In the genomic region with DNA sequence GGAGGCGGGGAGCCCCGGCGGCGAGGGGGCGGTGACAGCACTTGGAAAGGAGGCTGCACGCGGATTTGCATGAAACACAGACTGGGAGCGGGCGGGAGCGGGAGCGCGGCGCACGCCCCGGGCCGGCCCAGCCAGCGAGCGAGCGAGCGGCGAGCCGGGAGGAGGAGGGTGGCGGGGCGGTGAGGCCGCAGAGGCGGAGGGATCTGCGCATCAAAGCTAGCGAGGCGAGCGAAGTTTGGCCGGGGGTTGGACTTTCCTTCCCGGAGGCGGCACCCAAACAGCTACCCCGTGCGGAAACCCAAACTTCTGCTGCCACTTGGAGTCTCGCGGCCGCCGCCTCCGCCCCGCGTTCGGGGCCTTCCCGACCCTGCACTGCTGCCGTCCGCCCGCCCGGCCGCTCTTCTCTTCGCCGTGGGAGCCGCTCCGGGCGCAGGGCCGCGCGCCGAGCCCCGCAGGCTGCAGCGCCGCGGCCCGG, we compare ENCODE assay signal across 8 cellular contexts. TPM values are rescaled to one million over a fixed set of nuclear protein-coding genes. Genes with fewer than 3 reads are reported as not detected.
DNase-seq lines count a peak whose midpoint lies in the region; ATAC-seq and TF ChIP-seq lines count a peak whose summit lies in the region.

TSS of gene SMAD3 (plus strand) at position 72 of the 475 bp plus-strand sequence. CDS start 553 bp downstream, outside the sequence.

- peak within 1 kb of the TSS; percentile 93 to 97 (median 96) for H3K27ac Mint-ChIP-seq in CD4-positive, alpha-beta memory T cell

- no peak for TF ChIP-seq EP300 in transverse colon (IDR thresholded peaks at IDR 0.05; ENCODE audit: low read depth)

- H3K9me3 ChIP-seq in CD4-positive, alpha-beta memory T cell (ENCODE audit: control insufficient read depth in 1 of 2, low read length in 2 of 2), result no peaks in the 10 kb centered on the region
- H3K9me3 ChIP-seq in HUES6 (ENCODE audit: control insufficient read depth, insufficient read depth, low read depth, low read length), result no peaks in the 10 kb centered on the region
- H3K9me3 ChIP-seq in adipocyte (ENCODE audit: control insufficient read depth, low read length), result no peaks in the 10 kb centered on the region
- no peaks in the 10 kb centered on the region for H3K9me3 ChIP-seq in parathyroid adenoma (ENCODE audit: control insufficient read depth, low read length)
- H3K9me3 ChIP-seq in transverse colon, result no peaks in the 10 kb centered on the region

- H3K4me3 Mint-ChIP-seq in CD4-positive, alpha-beta memory T cell, result peak within 1 kb of the TSS; percentile 94 to 99 (median 98)

- H3K9ac ChIP-seq in HUES6 (ENCODE audit: low read length) (peak within 1 kb of the TSS; percentile 87), adipocyte (ENCODE audit: low read length) (peak within 1 kb of the TSS; percentile 94), parathyroid adenoma (no peak within 1 kb of the TSS)

- peak within 1 kb of the TSS; percentile 79 to 94 for H3K4me3 ChIP-seq in CD4-positive, alpha-beta memory T cell (ENCODE audit: low read length in 2 of 2)
- H3K4me3 ChIP-seq in HUES6 (ENCODE audit: low read depth, low read length) (peak within 1 kb of the TSS; percentile 72), adipocyte (ENCODE audit: low read length) (peak within 1 kb of the TSS; percentile 93), parathyroid adenoma (ENCODE audit: low read depth, low read length) (peak within 1 kb of the TSS; percentile 85), transverse colon (peak within 1 kb of the TSS; percentile 41 to 90 (median 78))

- peak; percentile 81 for TF ChIP-seq POLR2A in transverse colon (IDR thresholded peaks at IDR 0.05)

- CTCF ChIA-PET in CD4-positive, alpha-beta memory T cell (lab: Charles Lee; ENCODE audit: partially characterized antibody), result interaction anchor here (0.7 to 2.5 kb wide), 7 partner anchors 9 to 110 kb away, joined by 3 to 15 read pairs (median 4); no protein-coding TSS in a partner anchor

- H3K27ac ChIP-seq in CD4-positive, alpha-beta memory T cell (ENCODE audit: low read depth, low read length), result peak within 1 kb of the TSS; percentile 66
- peak within 1 kb of the TSS; percentile 80; the same call in 1 of the 2 replicates for H3K27ac ChIP-seq in HUES6 (ENCODE audit: low read depth, low read length)
- peak within 1 kb of the TSS; percentile 75 for H3K27ac ChIP-seq in parathyroid adenoma
- peak within 1 kb of the TSS; percentile 92 to 96 (median 94) for H3K27ac ChIP-seq in transverse colon

- no peaks in the 10 kb centered on the region for H3K27me3 ChIP-seq in CD4-positive, alpha-beta memory T cell (ENCODE audit: insufficient read depth, low read length)
- H3K27me3 ChIP-seq in HUES6 (ENCODE audit: control insufficient read depth, insufficient read depth, low read length), result peaks cover 41% of the 10 kb centered on the region
- no peaks in the 10 kb centered on the region for H3K27me3 ChIP-seq in adipocyte (replicated peaks; ENCODE audit: control insufficient read depth, insufficient read depth, low read length)
- no peaks in the 10 kb centered on the region for H3K27me3 ChIP-seq in parathyroid adenoma (ENCODE audit: control insufficient read depth, insufficient read depth, low read length)
- no peaks in the 10 kb centered on the region for H3K27me3 ChIP-seq in transverse colon

- peaks cover 44 to 61% (median 51%) of the 10 kb centered on the region in 4 donors for H3K4me1 Mint-ChIP-seq in CD4-positive, alpha-beta memory T cell

- peaks cover 4% of the 10 kb centered on the region for H3K79me2 ChIP-seq in parathyroid adenoma

- ATAC-seq in GM19452 (IDR thresholded peaks at IDR 0.05; ENCODE audit: unreplicated experiment) (peak; percentile 48), Right ventricle myocardium superior (ENCODE audit: poor library complexity) (peak; percentile 91)

- peaks cover 9 to 27% of the 10 kb centered on the region in 2 donors for H3K36me3 Mint-ChIP-seq in CD4-positive, alpha-beta memory T cell

- H3K4me2 ChIP-seq in parathyroid adenoma (ENCODE audit: low read length), result peak within 1 kb of the TSS; percentile 92

- intact Hi-C loops in CD4-positive, alpha-beta memory T cell (cut with micrococcal nuclease), result loop anchor here (1.0 to 5.0 kb wide), 5 partner anchors 18 to 189 kb away; partner anchors contain the start of genes AAGAB and IQCH
- intact Hi-C loops in Right ventricle myocardium superior (cut with DNase I), result no loop called here
- intact Hi-C loops in transverse colon (cut with DNase I; ENCODE audit: low total_unique reads), result loop anchor here (5.0 to 10.0 kb wide), 2 partner anchors 42 to 119 kb away; no protein-coding TSS in a partner anchor

- H3K27me3 Mint-ChIP-seq in CD4-positive, alpha-beta memory T cell, result no peaks in the 10 kb centered on the region

- peak; percentile 66 to 82 (median 70) for DNase-seq in CD4-positive, alpha-beta memory T cell
- peak; percentile 61 to 86 for DNase-seq in SW 1271 (lab: John Stamatoyannopoulos, UW)
- peak; percentile 97 for DNase-seq in adipocyte (ENCODE audit: low read depth)
- peak; percentile 94 for DNase-seq in Right ventricle myocardium superior
- peak; percentile 93 for DNase-seq in transverse colon

- H3K36me3 ChIP-seq in CD4-positive, alpha-beta memory T cell (ENCODE audit: insufficient read depth, low read length), result no peaks in the 10 kb centered on the region
- no peaks in the 10 kb centered on the region for H3K36me3 ChIP-seq in HUES6 (ENCODE audit: control insufficient read depth, insufficient read depth, low read length)
- no peaks in the 10 kb centered on the region for H3K36me3 ChIP-seq in adipocyte (ENCODE audit: control insufficient read depth, insufficient read depth, low read length, severe bottlenecking)
- no peaks in the 10 kb centered on the region for H3K36me3 ChIP-seq in parathyroid adenoma (ENCODE audit: control insufficient read depth, insufficient read depth, low read length)
- no peaks in the 10 kb centered on the region for H3K36me3 ChIP-seq in transverse colon

- POLR2A ChIA-PET in CD4-positive, alpha-beta memory T cell (lab: Charles Lee; ENCODE audit: partially characterized antibody), result interaction anchor here (0.7 to 14.0 kb wide), 25 partner anchors 11 to 134 kb away, joined by 3 to 382 read pairs (median 5); no protein-coding TSS in a partner anchor

- TF ChIP-seq CTCF in parathyroid adenoma (IDR thresholded peaks at IDR 0.05) (no peak), transverse colon (IDR thresholded peaks at IDR 0.05) (no peak)

- H3K4me1 ChIP-seq in CD4-positive, alpha-beta memory T cell (ENCODE audit: insufficient read depth, low read length), result peaks cover 58% of the 10 kb centered on the region
- peaks cover 43% of the 10 kb centered on the region for H3K4me1 ChIP-seq in HUES6 (ENCODE audit: control insufficient read depth, insufficient read depth, low read length)
- H3K4me1 ChIP-seq in adipocyte (ENCODE audit: control insufficient read depth, insufficient read depth, low read length), result peaks cover 40% of the 10 kb centered on the region
- no peaks in the 10 kb centered on the region for H3K4me1 ChIP-seq in parathyroid adenoma
- peaks cover 40 to 72% (median 50%) of the 10 kb centered on the region in 4 donors for H3K4me1 ChIP-seq in transverse colon

- peak within 1 kb of the TSS; percentile 87 for H2AFZ ChIP-seq in parathyroid adenoma

- WGBS in transverse colon (ENCODE audit: low coverage in 1 of 2), 2 donors, result 0% methylated on average over 39 of the region's 63 CpGs; no CpG with 5 or more reads in 1 of the 2 donors

- in situ Hi-C loops in transverse colon (cut with MboI; ENCODE audit: low pct_ligation_motif_present in 1 of 4, low pct_unique_long_range_greater_than_20kb in 1 of 4, low sequenced_read_pairs in 3 of 4), result loop anchor here in 1 of 4 donors (10.0 kb wide), 1 partner anchor 189 kb away; the partner anchor contains the start of genes AAGAB and IQCH

- no peaks in the 10 kb centered on the region for H3K9me3 Mint-ChIP-seq in CD4-positive, alpha-beta memory T cell

RNA-seq across cellular contexts. Expression of gene SMAD3, which starts in this region (rescaled TPM):
- total RNA-seq in CD4-positive, alpha-beta memory T cell, result 100 to 1,000 TPM; 189 to 197 TPM
- polyA plus RNA-seq in CD4-positive, alpha-beta memory T cell, result 10 to 100 TPM; 14.6 to 31.9 TPM
- total RNA-seq in Right ventricle myocardium superior (17.3 TPM), transverse colon (10 to 100 TPM; 30.9 to 65.1 (median 57.0) TPM)

Comparison
In these comparisons a context has a peak if more than half of its experiments do, and no peak if none do; other contexts are left out.
1. Peak in every context shown above with its lines: DNase-seq, ATAC-seq, H3K4me3 ChIP-seq and H3K27ac ChIP-seq.